In genomic region chr20:50929299-50930138, GRCh38 we compare ENCODE assay signal across 1 cellular context.
TF ChIP-seq lines count a peak whose summit lies in the region.

No MANE protein-coding gene starts in this region.

TF ChIP-seq in K562, 482 proteins besides CTCF, POLR2A, EP300 and RAD21 (continued from another document and continues in another):
- TF ChIP-seq ZNF449 (CRISPR knock-in tag; IDR thresholded peaks at IDR 0.05) (no peak; the same call in 1 of the 2 replicates), IRF9 (tag; IDR thresholded peaks at IDR 0.05) (no peak), GTF3C2 (IDR thresholded peaks at IDR 0.05; ENCODE audit: borderline replicate concordance, extremely low read depth, insufficient read length) (no peak), ZNF184 (CRISPR knock-in tag; IDR thresholded peaks at IDR 0.05) (no peak), DMBX1 (CRISPR knock-in tag; IDR thresholded peaks at IDR 0.05; ENCODE audit: borderline replicate concordance) (peak; percentile 71), ZNF695 (CRISPR knock-in tag; IDR thresholded peaks at IDR 0.05) (no peak), E2F6 (IDR thresholded peaks at IDR 0.05; ENCODE audit: borderline replicate concordance in 1 of 2, extremely low read depth in 1 of 2, insufficient read depth in 1 of 2, insufficient read length in 1 of 2, low read depth in 1 of 2, low read length in 1 of 2, poor library complexity in 1 of 2, severe bottlenecking in 1 of 2) (peak in 1 of 2 experiments; percentile 45), ZBTB33 (CRISPR knock-in tag; IDR thresholded peaks at IDR 0.05) (peak; percentile 76), RUNX1 (IDR thresholded peaks at IDR 0.05; ENCODE audit: low read depth) (no peak), ATF1 (CRISPR knock-in tag; IDR thresholded peaks at IDR 0.05) (no peak), ATF1 (tag; IDR thresholded peaks at IDR 0.05) (peak; percentile 69), CLOCK (CRISPR knock-in tag; IDR thresholded peaks at IDR 0.05; ENCODE audit: borderline replicate concordance) (no peak), MLX (CRISPR knock-in tag; conservative IDR thresholded peaks at IDR 0.05) (0 out of 4 replicates have a peak, but pooled peaks of 1 of the 2 experiments have one; percentile 27), ZBTB7A (IDR thresholded peaks at IDR 0.05; ENCODE audit: borderline replicate concordance, control insufficient read depth, low read depth, low read length) (0 out of 2 replicates have a peak, but pooled peaks have one; percentile 57), SETDB1 (IDR thresholded peaks at IDR 0.05; ENCODE audit: low read length) (no peak), NFXL1 (CRISPR knock-in tag; IDR thresholded peaks at IDR 0.05) (no peak), HNRNPL (IDR thresholded peaks at IDR 0.05; ENCODE audit: low read depth, low read length) (no peak), AFF4 (CRISPR knock-in tag; IDR thresholded peaks at IDR 0.05) (peak; percentile 76; the same call in 1 of the 2 replicates), ELF2 (CRISPR knock-in tag; IDR thresholded peaks at IDR 0.05) (no peak), ZBTB9 (CRISPR knock-in tag; IDR thresholded peaks at IDR 0.05) (peak; percentile 56; the same call in 1 of the 2 replicates), ZNF134 (CRISPR knock-in tag; conservative IDR thresholded peaks at IDR 0.05) (peak; percentile 84), ZNF717 (CRISPR knock-in tag; IDR thresholded peaks at IDR 0.05) (no peak), NCOA1 (IDR thresholded peaks at IDR 0.05; ENCODE audit: low read depth) (no peak), FOXP4 (CRISPR knock-in tag; IDR thresholded peaks at IDR 0.05; ENCODE audit: borderline replicate concordance) (no peak), MEIS2 (IDR thresholded peaks at IDR 0.05; ENCODE audit: partially characterized antibody) (peak; percentile 45), EGR1 (conservative IDR thresholded peaks at IDR 0.05) (no peak; the same call in 1 of the 2 replicates), BDP1 (IDR thresholded peaks at IDR 0.05; ENCODE audit: insufficient read depth, insufficient read length) (no peak), PHTF2 (CRISPR knock-in tag; IDR thresholded peaks at IDR 0.05) (no peak), NCOA2 (IDR thresholded peaks at IDR 0.05; ENCODE audit: partially characterized antibody in 2 of 2) (no peak), SAFB (IDR thresholded peaks at IDR 0.05; ENCODE audit: borderline replicate concordance, low read depth, low read length) (no peak), GTF2F1 (IDR thresholded peaks at IDR 0.05; ENCODE audit: low read depth, low read length) (no peak), ZNF57 (CRISPR knock-in tag; IDR thresholded peaks at IDR 0.05) (no peak), E2F8 (IDR thresholded peaks at IDR 0.05; ENCODE audit: low read depth, partially characterized antibody) (peak; percentile 60), PHF20 (IDR thresholded peaks at IDR 0.05; ENCODE audit: partially characterized antibody) (peak; percentile 51)
